ENCODE assay signal across 9 cellular contexts in the genomic region with DNA sequence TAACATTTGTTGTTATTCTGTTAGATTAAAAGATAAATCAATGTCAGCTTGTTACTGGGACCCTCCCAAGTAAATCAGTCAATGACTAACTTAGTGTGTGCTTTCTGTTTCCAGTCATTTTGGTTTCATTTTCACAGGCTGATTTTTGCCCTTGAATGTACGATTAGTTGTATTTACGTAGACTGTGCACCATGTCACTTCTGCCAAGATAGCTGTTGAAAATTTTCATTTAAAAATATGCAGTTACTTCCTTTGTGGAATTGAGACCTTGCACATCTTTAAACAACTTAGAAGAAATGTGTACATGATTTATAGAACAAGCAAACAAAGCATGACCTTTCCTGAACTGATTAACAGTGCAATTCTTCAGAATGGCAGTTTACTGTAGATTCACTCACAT.
DNase-seq lines count a peak whose midpoint lies in the region; ATAC-seq, FAIRE-seq and TF ChIP-seq lines count a peak whose summit lies in the region.
"Had no signal": no experiment of that assay in that cellular context is flagged by ENCODE, and none has a peak within 500 bp of the region (broad histone marks: within the 10 kb centered on the region; RNA-seq: fewer than 3 reads in every experiment).

No MANE protein-coding gene starts in this region.

- FAIRE-seq in D721Med (lab: Jason Lieb, UNC) = no peak

- ATAC-seq in right cardiac atrium (peak in 1 of 2 donors; percentile 18), HG03457 (IDR thresholded peaks at IDR 0.05; ENCODE audit: unreplicated experiment) (peak; percentile 98), aorta (ENCODE audit: low FRiP score) (no peak)

- H3K36me3 ChIP-seq in aorta (ENCODE audit: control insufficient read depth in 1 of 2, insufficient read depth in 2 of 2, low read length in 1 of 2) = no peaks in the 10 kb centered on the region
- no peaks in the 10 kb centered on the region for H3K36me3 ChIP-seq in Caco-2 (ENCODE audit: control insufficient read depth, insufficient read depth, low read length)
- H3K36me3 ChIP-seq: BLaER1 treated with 17β-estradiol and CSF1 and Interleukin-3, amounts not matched to agents 10 nM and 100 nM had no signal

- H3K27me3 Mint-ChIP-seq in Caco-2 (ENCODE audit: insufficient read depth, unreplicated experiment) = no peaks in the 10 kb centered on the region

- no peaks in the 10 kb centered on the region for H3K4me1 ChIP-seq in right cardiac atrium (ENCODE audit: control insufficient read depth, insufficient read depth, low read length)
- H3K4me1 ChIP-seq in aorta (ENCODE audit: control insufficient read depth in 1 of 2, insufficient read depth in 2 of 2, low read length in 2 of 2) = no peaks in the 10 kb centered on the region
- H3K4me1 ChIP-seq in Caco-2 = no peaks in the 10 kb centered on the region

- CTCF ChIA-PET in Caco-2 (lab: Charles Lee) = no interaction called here

- H3K4me3 ChIP-seq in right cardiac atrium (ENCODE audit: low read length) = peak overlapping the region; percentile 36
- H3K4me3 ChIP-seq in fibroblast of mammary gland (ENCODE audit: control insufficient read depth, low read depth, low read length) = no peak overlapping the region
- peak overlapping the region; percentile 51 to 69 for H3K4me3 ChIP-seq in aorta (ENCODE audit: low read length in 2 of 2)
- no peak overlapping the region for H3K4me3 ChIP-seq in Caco-2 (ENCODE audit: low read depth, low read length)
- H3K4me3 ChIP-seq: BLaER1 treated with 17β-estradiol and CSF1 and Interleukin-3, amounts not matched to agents 10 nM and 100 nM had no signal

- no peaks in the 10 kb centered on the region for H3K9me3 ChIP-seq in right cardiac atrium (ENCODE audit: control insufficient read depth, low read length)
- no peaks in the 10 kb centered on the region for H3K9me3 ChIP-seq in aorta (ENCODE audit: control insufficient read depth, low read length)
- H3K9me3 ChIP-seq in Caco-2 = no peaks in the 10 kb centered on the region
- H3K9me3 ChIP-seq: BLaER1 treated with 17β-estradiol and CSF1 and Interleukin-3, amounts not matched to agents 10 nM and 100 nM had no signal

- intact Hi-C loops in right cardiac atrium (cut with DNase I) (no loop called here), cardiac septum (cut with DNase I) (no loop called here), aorta (cut with DNase I) (no loop called here), Caco-2 (cut with micrococcal nuclease; ENCODE audit: unreplicated experiment) (no loop called here)

- H3K27ac Mint-ChIP-seq in Caco-2 (ENCODE audit: unreplicated experiment) = no peak overlapping the region

- H3K4me3 Mint-ChIP-seq in Caco-2 (ENCODE audit: unreplicated experiment) = no peak overlapping the region

- DNase-seq in right cardiac atrium = no peak
- DNase-seq in cardiac septum (ENCODE audit: low spot score) = no peak
- peak; percentile 55 for DNase-seq in fibroblast of mammary gland (ENCODE audit: low read depth)
- no peak for DNase-seq in aorta
- DNase-seq in NK-92 (lab: John Stamatoyannopoulos, UW; ENCODE audit: unreplicated experiment) = no peak
- DNase-seq in Caco-2 = no peak
- no peak for DNase-seq in D721Med (ENCODE audit: insufficient read length, low spot score)

- no peaks in the 10 kb centered on the region for H3K9me3 Mint-ChIP-seq in Caco-2 (ENCODE audit: unreplicated experiment)

- no peaks in the 10 kb centered on the region for H3K4me1 Mint-ChIP-seq in Caco-2 (ENCODE audit: low read depth, unreplicated experiment)

- H3K27me3 ChIP-seq in right cardiac atrium (ENCODE audit: control insufficient read depth, insufficient read depth) (no peaks in the 10 kb centered on the region), aorta (ENCODE audit: control insufficient read depth in 1 of 2, insufficient read depth in 2 of 2, low read length in 1 of 2) (no peaks in the 10 kb centered on the region), Caco-2 (replicated peaks; ENCODE audit: control insufficient read depth, insufficient read depth, low read length) (no peaks in the 10 kb centered on the region)
- H3K27me3 ChIP-seq: BLaER1 treated with 17β-estradiol and CSF1 and Interleukin-3, amounts not matched to agents 10 nM and 100 nM had no signal

- H3K27ac ChIP-seq in right cardiac atrium (ENCODE audit: low read length) (no peak overlapping the region), aorta (ENCODE audit: low read depth in 1 of 2, low read length in 2 of 2) (no peak overlapping the region)

- no TSS peak for BruUV-seq in Caco-2 (replicated peaks; lab: Mats Ljungman, UMichigan)

- POLR2A ChIA-PET in Caco-2 (lab: Charles Lee) = no interaction called here

- no peaks in the 10 kb centered on the region for H3K36me3 Mint-ChIP-seq in Caco-2 (ENCODE audit: insufficient read depth, unreplicated experiment)

- WGBS in right cardiac atrium = 21% methylated on average over 2 of the region's 2 CpGs
- WGBS in aorta, 2 donors = 2 to 7% methylated on average over 2 of the region's 2 CpGs

- no peak for TF ChIP-seq CTCF in fibroblast of mammary gland (conservative IDR thresholded peaks at IDR 0.05; ENCODE audit: control insufficient read depth, insufficient read depth, low read depth, low read length)
- no peak for TF ChIP-seq CTCF in Caco-2 (IDR thresholded peaks at IDR 0.05; ENCODE audit: insufficient read depth in 1 of 2, low read depth in 1 of 2, low read length in 1 of 2, severe bottlenecking in 1 of 2, unreplicated experiment in 1 of 2)
- no peak for TF ChIP-seq CTCF in D721Med (IDR thresholded peaks at IDR 0.05; ENCODE audit: insufficient read depth, missing control alignments)

Comparison
In these comparisons a context has a peak if more than half of its experiments do, and no peak if none do; other contexts are left out.
1. H3K4me3 ChIP-seq: peak in right cardiac atrium (single experiment) and aorta (2 of 2); none in fibroblast of mammary gland (single experiment) and Caco-2 (single experiment).